Comparison of ENCODE assay signal across 1 cellular context in genomic region chr3:129745253-129745652, GRCh38.
TF ChIP-seq lines count a peak whose summit lies in the region.

No MANE protein-coding gene starts in this region.

TF ChIP-seq in IMR-90, 13 proteins besides CTCF, POLR2A, EP300 and RAD21 (continued from another document):
- TF ChIP-seq RFX5 (IDR thresholded peaks at IDR 0.05; ENCODE audit: low read depth, low read length) (no peak), ELK1 (IDR thresholded peaks at IDR 0.05; ENCODE audit: borderline replicate concordance, low read depth, low read length) (no peak), MXI1 (IDR thresholded peaks at IDR 0.05; ENCODE audit: borderline replicate concordance, low read depth, low read length) (no peak), MAFK (IDR thresholded peaks at IDR 0.05; ENCODE audit: low read depth, low read length) (no peak), USF2 (IDR thresholded peaks at IDR 0.05; ENCODE audit: low read depth, low read length) (no peak), CHD1 (IDR thresholded peaks at IDR 0.05; ENCODE audit: low read depth, low read length) (no peak), FOS (IDR thresholded peaks at IDR 0.05; ENCODE audit: low read depth, low read length) (no peak), SMC3 (IDR thresholded peaks at IDR 0.05; ENCODE audit: low read depth, low read length) (no peak), NFE2L2 (IDR thresholded peaks at IDR 0.05; ENCODE audit: low read depth, low read length) (no peak)
